In the genomic region with DNA sequence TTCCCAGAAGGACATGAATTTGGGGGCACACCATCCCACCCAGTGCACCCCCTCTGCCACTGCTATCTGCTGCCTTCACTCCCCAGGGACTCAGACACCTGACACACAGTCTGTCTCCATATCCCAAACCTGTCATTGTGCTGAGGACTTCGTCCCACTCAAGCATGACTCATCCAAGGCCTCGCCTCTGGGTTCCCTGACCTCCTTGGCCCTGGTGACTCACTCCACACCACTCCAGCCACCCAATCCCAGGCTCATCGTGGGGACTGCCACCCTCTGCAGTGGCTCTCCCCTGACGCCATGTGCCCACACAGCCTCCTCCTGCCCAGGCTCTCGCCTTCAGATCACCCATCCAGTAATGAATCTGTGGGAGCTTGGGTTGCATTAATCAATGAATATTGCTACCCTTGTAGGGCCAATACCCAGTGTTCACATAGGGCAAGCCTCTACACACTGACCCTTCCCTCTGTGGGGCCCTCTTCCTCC, we compare ENCODE assay signal across 10 cellular contexts. TPM values are rescaled to one million over a fixed set of nuclear protein-coding genes. Genes with fewer than 3 reads are reported as not detected.
DNase-seq lines count a peak whose midpoint lies in the region; ATAC-seq and TF ChIP-seq lines count a peak whose summit lies in the region.
"Had no signal": no experiment of that assay in that cellular context is flagged by ENCODE, and none has a peak within 500 bp of the region (broad histone marks: within the 10 kb centered on the region; RNA-seq: fewer than 3 reads in every experiment).

No MANE protein-coding gene starts in this region.

- no peaks in the 10 kb centered on the region for H3K79me2 ChIP-seq in PC-9 (ENCODE audit: low read depth)

- TF ChIP-seq POLR2A in ovary (IDR thresholded peaks at IDR 0.05), result no peak

- H3K36me3 Mint-ChIP-seq in stimulated activated effector memory CD8-positive, alpha-beta T cell treated with anti-CD3 and anti-CD28 coated beads, Interleukin-12 subunit alpha, Interleukin-12 subunit beta, amount 100 ng/mL, for 72 hours, result peaks cover under 1% of the 10 kb centered on the region

- intact Hi-C loops in PC-9 (cut with micrococcal nuclease; ENCODE audit: unreplicated experiment) (no loop called here), ovary (cut with DNase I) (loop anchor here in 1 of 4 donors (10.0 kb wide), 1 partner anchor 164 kb away; a partner anchor contains a TSS)

- TF ChIP-seq CTCF in PC-9 (conservative IDR thresholded peaks at IDR 0.05) (no peak), ovary (IDR thresholded peaks at IDR 0.05) (no peak)

- DNase-seq in activated CD4-positive, alpha-beta T cell treated with anti-CD3 and anti-CD28 coated beads, Interleukin-2, amount 50 U/mL, for 48 hours, result peak; percentile 24 to 44
- no peak for DNase-seq in activated CD4-positive, alpha-beta T cell treated with anti-CD3 and anti-CD28 coated beads for 4 hours
- DNase-seq in PC-9 (peak; percentile 81 to 88), fibroblast of peridontal ligament (ENCODE audit: extremely low read depth) (peak; percentile 20), NCI-H69 (lab: John Stamatoyannopoulos, UW) (no peak), ovary (no peak)
- no peak for DNase-seq in stimulated activated effector memory CD8-positive, alpha-beta T cell treated with anti-CD3 and anti-CD28 coated beads, Interleukin-12 subunit alpha, Interleukin-12 subunit beta, amount 100 ng/mL, for 72 hours (ENCODE audit: low spot score in 2 of 2)

- peaks cover 21% of the 10 kb centered on the region for H3K4me1 ChIP-seq in PC-9 (replicated peaks; ENCODE audit: insufficient read depth)
- no peaks in the 10 kb centered on the region for H3K4me1 ChIP-seq in ovary (ENCODE audit: insufficient read depth)

- H3K27me3 ChIP-seq in PC-9 (ENCODE audit: insufficient read depth, low read depth) (no peaks in the 10 kb centered on the region), ovary (no peaks in the 10 kb centered on the region)

- H3F3A ChIP-seq in PC-9 (ENCODE audit: insufficient read depth, low read depth), result peaks cover 11% of the 10 kb centered on the region; the same call in 1 of the 2 replicates

- no peak for TF ChIP-seq EP300 in ovary (IDR thresholded peaks at IDR 0.05)

- no peak overlapping the region for H3K4me3 ChIP-seq in PC-9
- no peak overlapping the region for H3K4me3 ChIP-seq in ovary

- H3K9me3 Mint-ChIP-seq in stimulated activated effector memory CD8-positive, alpha-beta T cell treated with anti-CD3 and anti-CD28 coated beads, Interleukin-12 subunit alpha, Interleukin-12 subunit beta, amount 100 ng/mL, for 72 hours, result no peaks in the 10 kb centered on the region

- H3K9me2 ChIP-seq in PC-9 (ENCODE audit: insufficient read depth), result no peaks in the 10 kb centered on the region

- H3K9me3 ChIP-seq in PC-9 (ENCODE audit: insufficient read depth, low read depth), result no peaks in the 10 kb centered on the region
- no peaks in the 10 kb centered on the region for H3K9me3 ChIP-seq in ovary

- 78 to 84% (median 81%) methylated on average over 5 of the region's 5 CpGs for WGBS in ovary, 3 donors

- POLR2A ChIA-PET in PC-9 (lab: Charles Lee; ENCODE audit: unreplicated experiment), result no interaction called here

- H3K4me3 Mint-ChIP-seq in stimulated activated effector memory CD8-positive, alpha-beta T cell treated with anti-CD3 and anti-CD28 coated beads, Interleukin-12 subunit alpha, Interleukin-12 subunit beta, amount 100 ng/mL, for 72 hours, result peak overlapping the region; percentile 28
- H3K4me3 Mint-ChIP-seq: B cell, nephron had no signal

- BruUV-seq in PC-9 (replicated peaks; lab: Mats Ljungman, UMichigan), result no TSS peak

- peak; percentile 85 for ATAC-seq in stimulated activated effector memory CD8-positive, alpha-beta T cell treated with anti-CD3 and anti-CD28 coated beads, Interleukin-12 subunit alpha, Interleukin-12 subunit beta, amount 100 ng/mL, for 72 hours
- ATAC-seq in GM21717 (IDR thresholded peaks at IDR 0.05; ENCODE audit: unreplicated experiment), result no peak

- no peak overlapping the region for H3K4me2 ChIP-seq in PC-9

- no peaks in the 10 kb centered on the region for H4K20me1 ChIP-seq in PC-9 (ENCODE audit: insufficient read depth)

- H2AFZ ChIP-seq in PC-9, result no peak overlapping the region

- peaks cover 52% of the 10 kb centered on the region for H3K4me1 Mint-ChIP-seq in stimulated activated effector memory CD8-positive, alpha-beta T cell treated with anti-CD3 and anti-CD28 coated beads, Interleukin-12 subunit alpha, Interleukin-12 subunit beta, amount 100 ng/mL, for 72 hours
- H3K4me1 Mint-ChIP-seq: nephron had no signal

- H3K27ac Mint-ChIP-seq in stimulated activated effector memory CD8-positive, alpha-beta T cell treated with anti-CD3 and anti-CD28 coated beads, Interleukin-12 subunit alpha, Interleukin-12 subunit beta, amount 100 ng/mL, for 72 hours, result peak overlapping the region; percentile 43
- H3K27ac Mint-ChIP-seq: B cell, nephron had no signal

- H3K27ac ChIP-seq in PC-9, result no peak overlapping the region
- no peak overlapping the region for H3K27ac ChIP-seq in ovary

- CTCF ChIA-PET in PC-9 (lab: Charles Lee), result no interaction called here

- H3K36me3 ChIP-seq in PC-9 (ENCODE audit: low read depth), result no peaks in the 10 kb centered on the region
- H3K36me3 ChIP-seq in ovary, result no peaks in the 10 kb centered on the region

RNA-seq across cellular contexts. Expression of a gene that starts 6.6 kb away (rescaled TPM):
- total RNA-seq in PC-9 (2021) (75.7 and 103 TPM in 2 replicates), ovary (100 to 1,000 TPM in 1 of 7 donors, 10 to 100 TPM in 6; 15.0 to 186 (median 35.6) TPM)
- 10 to 100 TPM; 18.2 to 30.5 TPM for polyA plus RNA-seq in ovary

Comparison
In these comparisons a context has a peak if more than half of its experiments do, and no peak if none do; other contexts are left out.
1. DNase-seq: peak in activated CD4-positive, alpha-beta T cell treated with anti-CD3 and anti-CD28 coated beads, Interleukin-2, amount 50 U/mL, for 48 hours (2 of 2), PC-9 (2 of 2) and fibroblast of peridontal ligament (single experiment); none in activated CD4-positive, alpha-beta T cell treated with anti-CD3 and anti-CD28 coated beads for 4 hours (0 of 2), stimulated activated effector memory CD8-positive, alpha-beta T cell treated with anti-CD3 and anti-CD28 coated beads, Interleukin-12 subunit alpha, Interleukin-12 subunit beta, amount 100 ng/mL, for 72 hours (0 of 2), NCI-H69 (single experiment) and ovary (0 of 5).